Comparison of ENCODE assay signal across 2 cellular contexts in genomic region chr1:119549719-119550141, GRCh38.
TF ChIP-seq lines count a peak whose summit lies in the region.

No MANE protein-coding gene starts in this region.

TF ChIP-seq in IMR-90, 13 proteins besides CTCF, POLR2A, EP300 and RAD21:
- TF ChIP-seq SMC3 (IDR thresholded peaks at IDR 0.05; ENCODE audit: low read depth, low read length) = 0 out of 2 replicates have a peak, but pooled peaks have one; percentile 20
- no peak for TF ChIP-seq ELK1 (IDR thresholded peaks at IDR 0.05; ENCODE audit: borderline replicate concordance, low read depth, low read length)
TF ChIP-seq in IMR-90: peak in this region for 1.

TF ChIP-seq in HepG2, 621 proteins besides CTCF, POLR2A, EP300 and RAD21:
- no peak for TF ChIP-seq CENPX (CRISPR knock-in tag; IDR thresholded peaks at IDR 0.05)
- no peak for TF ChIP-seq ZHX2 (IDR thresholded peaks at IDR 0.05; ENCODE audit: low read depth)
- no peak for TF ChIP-seq ZHX2 (CRISPR knock-in tag; IDR thresholded peaks at IDR 0.05; ENCODE audit: borderline replicate concordance)
- no peak for TF ChIP-seq FIP1L1 (IDR thresholded peaks at IDR 0.05; ENCODE audit: borderline replicate concordance, insufficient read depth, low read depth, low read length)
- TF ChIP-seq RBFOX2 (IDR thresholded peaks at IDR 0.05; ENCODE audit: low read depth, low read length) = no peak
- peak; percentile 51 for TF ChIP-seq STAG1 (CRISPR knock-in tag; IDR thresholded peaks at IDR 0.05)
